Comparison of ENCODE assay signal across 1 cellular context in genomic region chr1:153633747-153634665, GRCh38.
TF ChIP-seq lines count a peak whose summit lies in the region.

A gene with protein sequence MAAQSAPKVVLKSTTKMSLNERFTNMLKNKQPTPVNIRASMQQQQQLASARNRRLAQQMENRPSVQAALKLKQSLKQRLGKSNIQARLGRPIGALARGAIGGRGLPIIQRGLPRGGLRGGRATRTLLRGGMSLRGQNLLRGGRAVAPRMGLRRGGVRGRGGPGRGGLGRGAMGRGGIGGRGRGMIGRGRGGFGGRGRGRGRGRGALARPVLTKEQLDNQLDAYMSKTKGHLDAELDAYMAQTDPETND (plus strand): TSS chr1:153634066. CDS start chr1:153636589, 2,523 bp downstream.

TF ChIP-seq in GM12878, 131 proteins besides CTCF, POLR2A, EP300 and RAD21 (continued from another document and continues in another):
- TF ChIP-seq PRDM15 (CRISPR knock-in tag; IDR thresholded peaks at IDR 0.05) = no peak
- TF ChIP-seq SRF (IDR thresholded peaks at IDR 0.05; ENCODE audit: low read depth in 2 of 2, low read length in 2 of 2) = 0 out of 4 replicates have a peak, but pooled peaks of 1 of the 2 experiments have one; percentile 26
- TF ChIP-seq SMARCA5 (IDR thresholded peaks at IDR 0.05) = peak; percentile 100
- TF ChIP-seq, protein P1, sequence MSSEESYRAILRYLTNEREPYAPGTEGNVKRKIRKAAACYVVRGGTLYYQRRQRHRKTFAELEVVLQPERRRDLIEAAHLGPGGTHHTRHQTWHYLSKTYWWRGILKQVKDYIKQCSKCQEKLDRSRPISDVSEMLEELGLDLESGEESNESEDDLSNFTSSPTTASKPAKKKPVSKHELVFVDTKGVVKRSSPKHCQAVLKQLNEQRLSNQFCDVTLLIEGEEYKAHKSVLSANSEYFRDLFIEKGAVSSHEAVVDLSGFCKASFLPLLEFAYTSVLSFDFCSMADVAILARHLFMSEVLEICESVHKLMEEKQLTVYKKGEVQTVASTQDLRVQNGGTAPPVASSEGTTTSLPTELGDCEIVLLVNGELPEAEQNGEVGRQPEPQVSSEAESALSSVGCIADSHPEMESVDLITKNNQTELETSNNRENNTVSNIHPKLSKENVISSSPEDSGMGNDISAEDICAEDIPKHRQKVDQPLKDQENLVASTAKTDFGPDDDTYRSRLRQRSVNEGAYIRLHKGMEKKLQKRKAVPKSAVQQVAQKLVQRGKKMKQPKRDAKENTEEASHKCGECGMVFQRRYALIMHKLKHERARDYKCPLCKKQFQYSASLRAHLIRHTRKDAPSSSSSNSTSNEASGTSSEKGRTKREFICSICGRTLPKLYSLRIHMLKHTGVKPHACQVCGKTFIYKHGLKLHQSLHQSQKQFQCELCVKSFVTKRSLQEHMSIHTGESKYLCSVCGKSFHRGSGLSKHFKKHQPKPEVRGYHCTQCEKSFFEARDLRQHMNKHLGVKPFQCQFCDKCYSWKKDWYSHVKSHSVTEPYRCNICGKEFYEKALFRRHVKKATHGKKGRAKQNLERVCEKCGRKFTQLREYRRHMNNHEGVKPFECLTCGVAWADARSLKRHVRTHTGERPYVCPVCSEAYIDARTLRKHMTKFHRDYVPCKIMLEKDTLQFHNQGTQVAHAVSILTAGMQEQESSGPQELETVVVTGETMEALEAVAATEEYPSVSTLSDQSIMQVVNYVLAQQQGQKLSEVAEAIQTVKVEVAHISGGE (CRISPR knock-in tag; IDR thresholded peaks at IDR 0.05) = no peak
- no peak for TF ChIP-seq ZNF384 (IDR thresholded peaks at IDR 0.05; ENCODE audit: borderline replicate concordance, low read depth, low read length)
- peak; percentile 70; the same call in 2 of the 3 replicates for TF ChIP-seq POU2F2 (IDR thresholded peaks at IDR 0.05; ENCODE audit: borderline replicate concordance, low read depth, low read length)
- TF ChIP-seq ZZZ3 (IDR thresholded peaks at IDR 0.05; ENCODE audit: control insufficient read depth, insufficient read length, low read depth) = no peak
- TF ChIP-seq, protein P2, sequence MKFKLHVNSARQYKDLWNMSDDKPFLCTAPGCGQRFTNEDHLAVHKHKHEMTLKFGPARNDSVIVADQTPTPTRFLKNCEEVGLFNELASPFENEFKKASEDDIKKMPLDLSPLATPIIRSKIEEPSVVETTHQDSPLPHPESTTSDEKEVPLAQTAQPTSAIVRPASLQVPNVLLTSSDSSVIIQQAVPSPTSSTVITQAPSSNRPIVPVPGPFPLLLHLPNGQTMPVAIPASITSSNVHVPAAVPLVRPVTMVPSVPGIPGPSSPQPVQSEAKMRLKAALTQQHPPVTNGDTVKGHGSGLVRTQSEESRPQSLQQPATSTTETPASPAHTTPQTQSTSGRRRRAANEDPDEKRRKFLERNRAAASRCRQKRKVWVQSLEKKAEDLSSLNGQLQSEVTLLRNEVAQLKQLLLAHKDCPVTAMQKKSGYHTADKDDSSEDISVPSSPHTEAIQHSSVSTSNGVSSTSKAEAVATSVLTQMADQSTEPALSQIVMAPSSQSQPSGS (IDR thresholded peaks at IDR 0.05; ENCODE audit: low read length) = peak; percentile 85
- TF ChIP-seq EED (IDR thresholded peaks at IDR 0.05; ENCODE audit: low read depth) = peak; percentile 30; the same call in 1 of the 2 replicates
- peak; percentile 97 for TF ChIP-seq NRF1 (conservative IDR thresholded peaks at IDR 0.05; ENCODE audit: low read depth, low read length)
- no peak for TF ChIP-seq JUND (IDR thresholded peaks at IDR 0.05; ENCODE audit: low read depth, low read length)
- TF ChIP-seq IRF4 (IDR thresholded peaks at IDR 0.05; ENCODE audit: low read depth, low read length) = 0 out of 2 replicates have a peak, but pooled peaks have one; percentile 18
- peak; percentile 97 for TF ChIP-seq SMAD5 (IDR thresholded peaks at IDR 0.05; ENCODE audit: low read depth)
- no peak for TF ChIP-seq NR2C2 (IDR thresholded peaks at IDR 0.05; ENCODE audit: borderline replicate concordance, control insufficient read depth, insufficient read length, low read depth)
- TF ChIP-seq ASH2L (IDR thresholded peaks at IDR 0.05; ENCODE audit: borderline replicate concordance, low read depth) = peak; percentile 77
- peak; percentile 94 for TF ChIP-seq DPF2 (IDR thresholded peaks at IDR 0.05)
- peak; percentile 77 for TF ChIP-seq SMAD1 (IDR thresholded peaks at IDR 0.05; ENCODE audit: low read depth, partially characterized antibody)
- TF ChIP-seq YBX1 (IDR thresholded peaks at IDR 0.05) = no peak
- TF ChIP-seq HDAC6 (IDR thresholded peaks at IDR 0.05; ENCODE audit: unreplicated experiment) = no peak
- TF ChIP-seq NR2F1 (conservative IDR thresholded peaks at IDR 0.05) = 0 out of 2 replicates have a peak, but pooled peaks have one; percentile 38
- peak; percentile 84; the same call in 1 of the 2 replicates for TF ChIP-seq RB1 (IDR thresholded peaks at IDR 0.05; ENCODE audit: borderline replicate concordance)
- no peak for TF ChIP-seq SKIL (IDR thresholded peaks at IDR 0.05; ENCODE audit: low read depth, poor library complexity, severe bottlenecking)
- peak; percentile 66; the same call in 1 of the 2 replicates for TF ChIP-seq CBFB (IDR thresholded peaks at IDR 0.05; ENCODE audit: low read depth)
- TF ChIP-seq EZH2 (IDR thresholded peaks at IDR 0.05; ENCODE audit: borderline replicate concordance, control insufficient read depth, low read depth, low read length) = no peak
- no peak for TF ChIP-seq RUNX3 (IDR thresholded peaks at IDR 0.05; ENCODE audit: low read length)
- TF ChIP-seq PAX8 (IDR thresholded peaks at IDR 0.05) = no peak
- TF ChIP-seq MLLT1 (IDR thresholded peaks at IDR 0.05) = peak; percentile 96
- peak; percentile 84; the same call in 1 of the 2 replicates for TF ChIP-seq CBX5 (IDR thresholded peaks at IDR 0.05; ENCODE audit: low read depth)
- TF ChIP-seq TCF7 (IDR thresholded peaks at IDR 0.05; ENCODE audit: borderline replicate concordance) = no peak
- TF ChIP-seq USF2 (IDR thresholded peaks at IDR 0.05; ENCODE audit: borderline replicate concordance, low read depth, low read length) = no peak
- TF ChIP-seq RFX5 (IDR thresholded peaks at IDR 0.05; ENCODE audit: low read depth, low read length) = 0 out of 2 replicates have a peak, but pooled peaks have one; percentile 22
- TF ChIP-seq SMC3 (IDR thresholded peaks at IDR 0.05; ENCODE audit: borderline replicate concordance, low read length) = no peak
- TF ChIP-seq CEBPB (IDR thresholded peaks at IDR 0.05; ENCODE audit: borderline replicate concordance in 1 of 2, low read depth in 2 of 2, low read length in 2 of 2) = no peak
- peak; percentile 98 for TF ChIP-seq NBN (IDR thresholded peaks at IDR 0.05)
- TF ChIP-seq FOXM1 (IDR thresholded peaks at IDR 0.05; ENCODE audit: low read depth, low read length) = no peak
- TF ChIP-seq SIX5 (IDR thresholded peaks at IDR 0.05; ENCODE audit: low read depth, low read length, severe bottlenecking) = peak; percentile 44
- 0 out of 2 replicates have a peak, but pooled peaks have one; percentile 25 for TF ChIP-seq SPI1 (IDR thresholded peaks at IDR 0.05; ENCODE audit: borderline replicate concordance, insufficient read depth, low read depth, low read length)
- TF ChIP-seq BHLHE40 (IDR thresholded peaks at IDR 0.05; ENCODE audit: borderline replicate concordance in 1 of 2, low read depth in 2 of 2, low read length in 1 of 2) = peak; percentile 75 to 78
- TF ChIP-seq, protein P3, sequence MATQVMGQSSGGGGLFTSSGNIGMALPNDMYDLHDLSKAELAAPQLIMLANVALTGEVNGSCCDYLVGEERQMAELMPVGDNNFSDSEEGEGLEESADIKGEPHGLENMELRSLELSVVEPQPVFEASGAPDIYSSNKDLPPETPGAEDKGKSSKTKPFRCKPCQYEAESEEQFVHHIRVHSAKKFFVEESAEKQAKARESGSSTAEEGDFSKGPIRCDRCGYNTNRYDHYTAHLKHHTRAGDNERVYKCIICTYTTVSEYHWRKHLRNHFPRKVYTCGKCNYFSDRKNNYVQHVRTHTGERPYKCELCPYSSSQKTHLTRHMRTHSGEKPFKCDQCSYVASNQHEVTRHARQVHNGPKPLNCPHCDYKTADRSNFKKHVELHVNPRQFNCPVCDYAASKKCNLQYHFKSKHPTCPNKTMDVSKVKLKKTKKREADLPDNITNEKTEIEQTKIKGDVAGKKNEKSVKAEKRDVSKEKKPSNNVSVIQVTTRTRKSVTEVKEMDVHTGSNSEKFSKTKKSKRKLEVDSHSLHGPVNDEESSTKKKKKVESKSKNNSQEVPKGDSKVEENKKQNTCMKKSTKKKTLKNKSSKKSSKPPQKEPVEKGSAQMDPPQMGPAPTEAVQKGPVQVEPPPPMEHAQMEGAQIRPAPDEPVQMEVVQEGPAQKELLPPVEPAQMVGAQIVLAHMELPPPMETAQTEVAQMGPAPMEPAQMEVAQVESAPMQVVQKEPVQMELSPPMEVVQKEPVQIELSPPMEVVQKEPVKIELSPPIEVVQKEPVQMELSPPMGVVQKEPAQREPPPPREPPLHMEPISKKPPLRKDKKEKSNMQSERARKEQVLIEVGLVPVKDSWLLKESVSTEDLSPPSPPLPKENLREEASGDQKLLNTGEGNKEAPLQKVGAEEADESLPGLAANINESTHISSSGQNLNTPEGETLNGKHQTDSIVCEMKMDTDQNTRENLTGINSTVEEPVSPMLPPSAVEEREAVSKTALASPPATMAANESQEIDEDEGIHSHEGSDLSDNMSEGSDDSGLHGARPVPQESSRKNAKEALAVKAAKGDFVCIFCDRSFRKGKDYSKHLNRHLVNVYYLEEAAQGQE (IDR thresholded peaks at IDR 0.05; ENCODE audit: low read depth, low read length) = 0 out of 2 replicates have a peak, but pooled peaks have one; percentile 5
- TF ChIP-seq NR2C1 (IDR thresholded peaks at IDR 0.05) = peak; percentile 78
- TF ChIP-seq ATF7 (IDR thresholded peaks at IDR 0.05; ENCODE audit: low read depth) = peak; percentile 97
- TF ChIP-seq, protein P4, sequence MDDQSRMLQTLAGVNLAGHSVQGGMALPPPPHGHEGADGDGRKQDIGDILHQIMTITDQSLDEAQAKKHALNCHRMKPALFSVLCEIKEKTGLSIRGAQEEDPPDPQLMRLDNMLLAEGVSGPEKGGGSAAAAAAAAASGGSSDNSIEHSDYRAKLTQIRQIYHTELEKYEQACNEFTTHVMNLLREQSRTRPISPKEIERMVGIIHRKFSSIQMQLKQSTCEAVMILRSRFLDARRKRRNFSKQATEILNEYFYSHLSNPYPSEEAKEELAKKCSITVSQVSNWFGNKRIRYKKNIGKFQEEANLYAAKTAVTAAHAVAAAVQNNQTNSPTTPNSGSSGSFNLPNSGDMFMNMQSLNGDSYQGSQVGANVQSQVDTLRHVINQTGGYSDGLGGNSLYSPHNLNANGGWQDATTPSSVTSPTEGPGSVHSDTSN (IDR thresholded peaks at IDR 0.05; ENCODE audit: insufficient replicate concordance, low read depth, low read length) = peak; percentile 41
- TF ChIP-seq RBBP5 (conservative IDR thresholded peaks at IDR 0.05) = no peak
- TF ChIP-seq ZNF217 (IDR thresholded peaks at IDR 0.05) = no peak
- no peak for TF ChIP-seq NFIC (IDR thresholded peaks at IDR 0.05; ENCODE audit: low read depth, low read length)
- no peak for TF ChIP-seq SUZ12 (IDR thresholded peaks at IDR 0.05; ENCODE audit: unreplicated experiment)
